Comparison of ENCODE assay signal across 21 cellular contexts in the genomic region with DNA sequence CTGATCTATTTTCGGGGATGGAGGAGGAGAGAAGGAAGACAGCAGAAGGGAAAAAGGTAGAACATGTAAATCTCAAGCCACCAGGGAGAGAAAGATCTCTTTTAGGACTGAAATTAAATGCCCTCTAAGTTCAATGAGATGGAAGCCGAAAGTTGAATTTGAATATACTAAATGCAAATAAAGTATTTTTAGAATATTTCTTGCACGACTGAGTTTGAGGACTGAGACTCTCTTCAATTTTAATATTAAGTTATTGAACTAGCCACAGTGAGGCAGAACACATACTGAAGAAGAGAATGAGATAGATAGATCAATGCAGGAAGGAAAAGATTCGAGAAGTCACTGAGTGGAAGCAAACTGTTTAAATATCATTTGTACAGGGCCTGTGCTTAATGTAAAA.
"Had no signal": no experiment of that assay in that cellular context is flagged by ENCODE, and none has a peak within 500 bp of the region (broad histone marks: within the 10 kb centered on the region; RNA-seq: fewer than 3 reads in every experiment).

No MANE protein-coding gene starts in this region.

- H3K79me2 ChIP-seq: parathyroid adenoma had no signal

- H3K9me3 ChIP-seq: esophagus squamous epithelium, gastroesophageal sphincter, suprapubic skin, thyroid gland, upper lobe of left lung, uterus had no signal

- H3K4me3 ChIP-seq: esophagus squamous epithelium, gastroesophageal sphincter, lung, suprapubic skin, thyroid gland, upper lobe of left lung, uterus had no signal

- H3K27me3 ChIP-seq: esophagus squamous epithelium, gastroesophageal sphincter, suprapubic skin, thyroid gland, upper lobe of left lung, uterus had no signal

- H3K36me3 ChIP-seq: esophagus squamous epithelium, gastroesophageal sphincter, suprapubic skin, thyroid gland, upper lobe of left lung, uterus had no signal

- H3K27me3 Mint-ChIP-seq: dendritic cell treated with granulocyte-macrophage colony-stimulating factor and Interleukin-4, amounts not matched to agents 40 ng/mL and 50 ng/mL, for 4 days; effector memory CD8-positive, alpha-beta T cell; naive thymus-derived CD4-positive, alpha-beta T cell had no signal

- H2AFZ ChIP-seq: parathyroid adenoma had no signal

- H3K4me1 ChIP-seq: esophagus squamous epithelium, gastroesophageal sphincter, parathyroid adenoma, suprapubic skin, thyroid gland, upper lobe of left lung, uterus had no signal

- H3K27ac Mint-ChIP-seq: dendritic cell treated with granulocyte-macrophage colony-stimulating factor and Interleukin-4, amounts not matched to agents 40 ng/mL and 50 ng/mL, for 4 days; effector memory CD8-positive, alpha-beta T cell; nephron progenitor cell had no signal

- H3K4me1 Mint-ChIP-seq: nephron progenitor cell had no signal

- H3K9me3 Mint-ChIP-seq: dendritic cell treated with granulocyte-macrophage colony-stimulating factor and Interleukin-4, amounts not matched to agents 40 ng/mL and 50 ng/mL, for 4 days; effector memory CD8-positive, alpha-beta T cell; nephron progenitor cell had no signal

- DNase-seq: effector memory CD8-positive, alpha-beta T cell; esophagus squamous epithelium; foreskin fibroblast; kidney; left cardiac atrium; left ventricle myocardium superior; mesendoderm; naive thymus-derived CD4-positive, alpha-beta T cell; nephron progenitor cell; right cardiac atrium; small intestine; stimulated activated CD4-positive, alpha-beta T cell treated with anti-CD3 and anti-CD28 coated beads, Interleukin-12 subunit alpha, Interleukin-12 subunit beta, amount 100 ng/mL, for 4 hours; stimulated activated naive CD8-positive, alpha-beta T cell treated with anti-CD3 and anti-CD28 coated beads, Interleukin-15, Interleukin-2, amounts not matched to agents 100 U/mL and 50 U/mL, for 24 hours; thyroid gland; upper lobe of left lung; uterus had no signal

- H3K27ac ChIP-seq: esophagus squamous epithelium, gastroesophageal sphincter, parathyroid adenoma, suprapubic skin, thyroid gland, upper lobe of left lung, uterus had no signal

- H3K9ac ChIP-seq: parathyroid adenoma had no signal

- ATAC-seq: effector memory CD8-positive, alpha-beta T cell; gastroesophageal sphincter; left cardiac atrium; left ventricle myocardium superior; naive thymus-derived CD4-positive, alpha-beta T cell; right cardiac atrium; stimulated activated naive CD8-positive, alpha-beta T cell treated with anti-CD3 and anti-CD28 coated beads, Interleukin-15, Interleukin-2, amounts not matched to agents 100 U/mL and 50 U/mL, for 24 hours had no signal

- H3K4me3 Mint-ChIP-seq: dendritic cell treated with granulocyte-macrophage colony-stimulating factor and Interleukin-4, amounts not matched to agents 40 ng/mL and 50 ng/mL, for 4 days; effector memory CD8-positive, alpha-beta T cell; naive thymus-derived CD4-positive, alpha-beta T cell; nephron progenitor cell had no signal
